In genomic region chr11:1298695-1299492, GRCh38 we compare ENCODE assay signal across 8 cellular contexts. TPM values are rescaled to one million over a fixed set of nuclear protein-coding genes. Genes with fewer than 3 reads are reported as not detected.
A peak's percentile ranks its signal among the peaks of the same experiment; 100 is the strongest.
DNase-seq lines count a peak whose midpoint lies in the region; ATAC-seq and TF ChIP-seq lines count a peak whose summit lies in the region.

No MANE protein-coding gene starts in this region.

- no peak for TF ChIP-seq CTCF in VCaP (conservative IDR thresholded peaks at IDR 0.05)

- ATAC-seq in left cardiac atrium (peak; percentile 88 to 89), HG02642 (IDR thresholded peaks at IDR 0.05; ENCODE audit: poor library complexity, unreplicated experiment) (no peak), GM19351 (IDR thresholded peaks at IDR 0.05; ENCODE audit: unreplicated experiment) (no peak), HG03159 (IDR thresholded peaks at IDR 0.05; ENCODE audit: unreplicated experiment) (no peak)

- intact Hi-C loops in left cardiac atrium (cut with DNase I) = no loop called here

- H3K27ac ChIP-seq in VCaP = peak overlapping the region; percentile 97

- DNase-seq in HuH-7.5 (ENCODE audit: low spot score) = peak; percentile 98
- peak; percentile 85 for DNase-seq in left cardiac atrium
- DNase-seq in renal cortical epithelial cell (ENCODE audit: low read depth) = peak; percentile 90
- DNase-seq in stimulated activated CD4-positive, alpha-beta T cell treated with anti-CD3 and anti-CD28 coated beads, Interleukin-2, amount 100 ng/mL, for 24 hours = no peak

RNA-seq across cellular contexts. Expression of gene TOLLIP, which starts 10.5 kb away (rescaled TPM):
- total RNA-seq in left cardiac atrium (10 to 100 TPM; 43.4 to 50.8 TPM), renal cortical epithelial cell (12.7 and 40.7 TPM in 2 replicates)

Comparison
In these comparisons a context has a peak if more than half of its experiments do, and no peak if none do; other contexts are left out.
1. DNase-seq: peak in HuH-7.5 (single experiment), left cardiac atrium (single experiment) and renal cortical epithelial cell (single experiment); none in stimulated activated CD4-positive, alpha-beta T cell treated with anti-CD3 and anti-CD28 coated beads, Interleukin-2, amount 100 ng/mL, for 24 hours (0 of 2).
2. ATAC-seq: peak in left cardiac atrium (2 of 2); none in HG02642 (single experiment), GM19351 (single experiment) and HG03159 (single experiment).